Comparison of ENCODE assay signal across 9 cellular contexts in genomic region chr22:29308791-29309262, GRCh38. TPM values are rescaled to one million over a fixed set of nuclear protein-coding genes. Genes with fewer than 3 reads are reported as not detected.
DNase-seq lines count a peak whose midpoint lies in the region; ATAC-seq, FAIRE-seq and TF ChIP-seq lines count a peak whose summit lies in the region.
"Had no signal": no experiment of that assay in that cellular context is flagged by ENCODE, and none has a peak within 500 bp of the region (broad histone marks: within the 10 kb centered on the region; RNA-seq: fewer than 3 reads in every experiment).

No MANE protein-coding gene starts in this region.

- POLR2A ChIA-PET in K562 (lab: Yijun Ruan, JAX), result no interaction called here

- peak overlapping the region; percentile 78 for H3K4me3 ChIP-seq in Jurkat, Clone E6-1 (ENCODE audit: low read length)
- no peak overlapping the region for H3K4me3 ChIP-seq in K562

- no peaks in the 10 kb centered on the region for H3K9me1 ChIP-seq in K562 (ENCODE audit: control insufficient read depth, insufficient read depth, low read length)

- peaks cover 18% of the 10 kb centered on the region for H3K79me2 ChIP-seq in K562 (ENCODE audit: control insufficient read depth, insufficient read depth, low read length)

- H3K27ac Mint-ChIP-seq in mesothelial cell of epicardium, result no peak overlapping the region
- H3K27ac Mint-ChIP-seq in glutamatergic neuron (ENCODE audit: unreplicated experiment), result no peak overlapping the region

- intact Hi-C loops in K562 (cut with micrococcal nuclease), result no loop called here

- WGBS in K562 (ENCODE audit: insufficient coverage, low coverage, missing lambda C conversion rate), result 68% methylated on average over 12 of the region's 13 CpGs

- no peak overlapping the region for H3K27ac ChIP-seq in K562 (ENCODE audit: extremely low read depth, low read depth, low read length)

- H3K4me1 Mint-ChIP-seq in mesothelial cell of epicardium, result peaks cover 9% of the 10 kb centered on the region
- peaks cover 5% of the 10 kb centered on the region for H3K4me1 Mint-ChIP-seq in glutamatergic neuron (ENCODE audit: low read depth, unreplicated experiment)

- peak overlapping the region; percentile 54 for H3K4me3 Mint-ChIP-seq in mesothelial cell of epicardium
- no peak overlapping the region for H3K4me3 Mint-ChIP-seq in glutamatergic neuron (ENCODE audit: unreplicated experiment)

- no TSS peak for BruUV-seq in K562 (replicated peaks; lab: Mats Ljungman, UMichigan)

- peak overlapping the region in 1 of 2 experiments; percentile 95; a peak in 2 of 4 replicates for H3K9ac ChIP-seq in K562 (ENCODE audit: insufficient read depth in 1 of 2, low read depth in 2 of 2, low read length in 2 of 2)

- CTCF ChIA-PET in K562 (lab: Yijun Ruan, JAX; ENCODE audit: low intra/inter-chr PET ratio), result no interaction called here

- H3K27me3 ChIP-seq in K562 (ENCODE audit: control insufficient read depth in 2 of 2, insufficient read depth in 2 of 2, low read length in 2 of 2), result no peaks in the 10 kb centered on the region

- in situ Hi-C loops in K562 (cut with MboI), result no loop called here

- H3K27me3 Mint-ChIP-seq in mesothelial cell of epicardium (ENCODE audit: low read depth) (peaks cover 16% of the 10 kb centered on the region), glutamatergic neuron (ENCODE audit: unreplicated experiment) (peaks cover 8% of the 10 kb centered on the region)

- H4K20me1 ChIP-seq in K562 (replicated peaks; ENCODE audit: control insufficient read depth, insufficient read depth, low read length), result no peaks in the 10 kb centered on the region

- no peak for FAIRE-seq in K562 (lab: Jason Lieb, UNC)

- peaks cover 9% of the 10 kb centered on the region; the same call in 1 of the 3 replicates for H3K36me3 ChIP-seq in K562 (ENCODE audit: control insufficient read depth, insufficient read depth, low read length)

- peak; percentile 71 for DNase-seq in AG20443 (ENCODE audit: low spot score)
- DNase-seq in Jurkat, Clone E6-1 (ENCODE audit: low read depth, low spot score), result peak; percentile 90
- DNase-seq in K562 (ENCODE audit: extremely low read depth in 1 of 4, low spot score in 3 of 4), result no peak
- peak in 1 of 2 experiments; percentile 38 for DNase-seq in mesothelial cell of epicardium (ENCODE audit: low spot score in 2 of 2, unreplicated experiment in 2 of 2)
- no peak for DNase-seq in glutamatergic neuron
- DNase-seq in 8988T, result no peak
- no peak for DNase-seq in ureter (ENCODE audit: low spot score)
- DNase-seq: stimulated activated naive CD4-positive, alpha-beta T cell treated with Interleukin-2 at 50 U/mL for 16 hours had no signal

- TF ChIP-seq RAD21 in K562 (CRISPR knock-in tag; conservative IDR thresholded peaks at IDR 0.05 in 1 of 2, IDR thresholded peaks at IDR 0.05 in 1 of 2), result no peak

- peaks cover 14 to 91% of the 10 kb centered on the region in 2 experiments; a peak in 4 of 5 replicates for H3K4me1 ChIP-seq in K562 (replicated peaks in 1 of 2; ENCODE audit: control insufficient read depth in 2 of 2, insufficient read depth in 2 of 2, low read length in 2 of 2)

- peak overlapping the region; percentile 12 for H3K4me2 ChIP-seq in K562 (ENCODE audit: insufficient read depth, low read length)

- H2AFZ ChIP-seq in K562 (ENCODE audit: low read depth, low read length), result no peak overlapping the region

- H3K36me3 Mint-ChIP-seq in mesothelial cell of epicardium, result peaks cover 3% of the 10 kb centered on the region
- no peaks in the 10 kb centered on the region for H3K36me3 Mint-ChIP-seq in glutamatergic neuron (ENCODE audit: unreplicated experiment)

- no peaks in the 10 kb centered on the region for H3K9me3 ChIP-seq in K562 (replicated peaks; ENCODE audit: control insufficient read depth, insufficient read depth, low read depth, low read length)

- H3K9me3 Mint-ChIP-seq in mesothelial cell of epicardium (no peaks in the 10 kb centered on the region), glutamatergic neuron (ENCODE audit: unreplicated experiment) (peaks cover 7% of the 10 kb centered on the region)

- no peak for TF ChIP-seq CTCF in K562 (IDR thresholded peaks at IDR 0.05 in 2 of 3, conservative IDR thresholded peaks at IDR 0.05 in 1 of 3; ENCODE audit: insufficient read depth in 2 of 3, low read depth in 1 of 3, low read length in 3 of 3)
- TF ChIP-seq CTCF in mesothelial cell of epicardium (IDR thresholded peaks at IDR 0.05; ENCODE audit: unreplicated experiment), result no peak
- no peak for TF ChIP-seq CTCF in glutamatergic neuron (IDR thresholded peaks at IDR 0.05; ENCODE audit: partially characterized antibody, unreplicated experiment)

- no peak for ATAC-seq in K562
- ATAC-seq in GM18868 (IDR thresholded peaks at IDR 0.05; ENCODE audit: unreplicated experiment), result no peak

- TF ChIP-seq POLR2A in K562 (conservative IDR thresholded peaks at IDR 0.05), result no peak

- TF ChIP-seq EP300 in K562 (IDR thresholded peaks at IDR 0.05; ENCODE audit: low read length), result no peak

RNA-seq across cellular contexts. Expression of gene GAS2L1, which starts 2.4 kb away (rescaled TPM):
- polyA plus RNA-seq in Jurkat, Clone E6-1 (2012; ENCODE audit: insufficient read depth, insufficient read length), result 45.0 TPM
- 22.3 and 60.1 TPM in 2 replicates for total RNA-seq in K562 (2011; cell fraction: chromatin; rRNA removed; ENCODE audit: low replicate concordance)
- 28.4 and 30.7 TPM in 2 replicates for total RNA-seq in K562 (2011; cell fraction: nucleolus; rRNA removed)
- total RNA-seq in K562 (2011; cell fraction: nucleoplasm; rRNA removed), result 27.4 and 41.5 TPM in 2 replicates
- total RNA-seq in K562 (2014; rRNA removed) (7.0 and 9.5 TPM in 2 replicates), K562 (2014; rRNA removed; fragmentation: Illumina TruSeq; extraction: Trizol) (1.3 and 1.5 TPM in 2 replicates), K562 (2015; rRNA removed; fragmentation: Illumina TruSeq; extraction: Trizol) (4.8 and 5.4 TPM in 2 replicates), K562 (2021) (19.7 and 21.4 TPM in 2 replicates), mesothelial cell of epicardium (13.4 to 14.6 TPM (median 13.6 TPM) in 3 replicates), glutamatergic neuron (ENCODE audit: unreplicated experiment) (10.3 TPM), ureter (15.6 TPM)
- polyA plus RNA-seq in K562 (2011; rRNA removed) (3.2 and 5.1 TPM in 2 replicates), K562 (2014; fragmentation: Illumina TruSeq; extraction: Trizol) (2.4 and 6.6 TPM in 2 replicates), K562 (2014; fragmentation: Nextera tagmentation; extraction: Ambion mirVana) (under 1 TPM; 0.56 to 0.94 TPM), K562 (2014; rRNA removed) (14.3 and 17.2 TPM in 2 replicates)
- polyA plus RNA-seq in K562 (2011; cell fraction: cytosol; rRNA removed), result 4.3 and 19.2 TPM in 2 replicates
- polyA plus RNA-seq in K562 (2011; cell fraction: nucleus; rRNA removed), result 22.5 and 43.5 TPM in 2 replicates
- 8.3 and 13.9 TPM in 2 replicates for polyA plus RNA-seq in K562 (2012)
- polyA minus RNA-seq in K562 (2011; rRNA and poly(A)+ RNA removed), result 0.66 and 3.1 TPM in 2 replicates
- polyA minus RNA-seq in K562 (2011; cell fraction: cytosol; rRNA and poly(A)+ RNA removed), result 6.4 and 6.5 TPM in 2 replicates
- polyA minus RNA-seq in K562 (2011; cell fraction: nucleus; rRNA and poly(A)+ RNA removed), result 9.4 and 9.8 TPM in 2 replicates

RNA-seq across cellular contexts. Expression of gene RASL10A, which starts 6.7 kb away (rescaled TPM):
- polyA plus RNA-seq in Jurkat, Clone E6-1 (2012; ENCODE audit: insufficient read depth, insufficient read length), result 4.3 TPM
- total RNA-seq in K562 (2011; cell fraction: chromatin; rRNA removed; ENCODE audit: low replicate concordance), result 1.7 TPM in 1 of 2 replicates, not detected in the other
- total RNA-seq in K562 (2011; cell fraction: nucleolus; rRNA removed), result 1.3 and 1.6 TPM in 2 replicates
- total RNA-seq in K562 (2011; cell fraction: nucleoplasm; rRNA removed), result 0.95 and 1.1 TPM in 2 replicates
- total RNA-seq in K562 (2014; rRNA removed), result 0.53 and 0.95 TPM in 2 replicates
- total RNA-seq in K562 (2014; rRNA removed; fragmentation: Illumina TruSeq; extraction: Trizol), result 0.25 TPM in 1 of 2 replicates, not detected in the other
- not detected in 2 replicates for total RNA-seq in K562 (2015; rRNA removed; fragmentation: Illumina TruSeq; extraction: Trizol)
- total RNA-seq in K562 (2021), result 0.49 and 0.60 TPM in 2 replicates
- 0.37 and 0.40 TPM in 2 replicates for polyA plus RNA-seq in K562 (2011; rRNA removed)
- 0.10 and 2.2 TPM in 2 replicates for polyA plus RNA-seq in K562 (2011; cell fraction: cytosol; rRNA removed)
- 0.86 and 3.9 TPM in 2 replicates for polyA plus RNA-seq in K562 (2011; cell fraction: nucleus; rRNA removed)
- 0.29 and 0.35 TPM in 2 replicates for polyA plus RNA-seq in K562 (2012)
- polyA plus RNA-seq in K562 (2014; fragmentation: Illumina TruSeq; extraction: Trizol), result not detected in 2 replicates
- polyA plus RNA-seq in K562 (2014; fragmentation: Nextera tagmentation; extraction: Ambion mirVana), result under 1 TPM in 1 of 2 experiments, not detected in 1; 0.17 TPM
- 0.54 and 1.2 TPM in 2 replicates for polyA plus RNA-seq in K562 (2014; rRNA removed)
- polyA minus RNA-seq in K562 (2011; rRNA and poly(A)+ RNA removed), result not detected in 2 replicates
- not detected in 2 replicates for polyA minus RNA-seq in K562 (2011; cell fraction: cytosol; rRNA and poly(A)+ RNA removed)
- 0.67 TPM in 1 of 2 replicates, not detected in the other for polyA minus RNA-seq in K562 (2011; cell fraction: nucleus; rRNA and poly(A)+ RNA removed)
- 2.5 to 3.8 TPM (median 3.1 TPM) in 3 replicates for total RNA-seq in mesothelial cell of epicardium
- 1.3 TPM for total RNA-seq in glutamatergic neuron (ENCODE audit: unreplicated experiment)
- total RNA-seq in ureter, result 5.3 TPM

RNA-seq across cellular contexts. Expression of gene EWSR1, which starts 40.8 kb away (rescaled TPM):
- 477 TPM for polyA plus RNA-seq in Jurkat, Clone E6-1 (2012; ENCODE audit: insufficient read depth, insufficient read length)
- 290 and 407 TPM in 2 replicates for total RNA-seq in K562 (2011; cell fraction: chromatin; rRNA removed; ENCODE audit: low replicate concordance)
- 162 and 182 TPM in 2 replicates for total RNA-seq in K562 (2011; cell fraction: nucleolus; rRNA removed)
- total RNA-seq in K562 (2011; cell fraction: nucleoplasm; rRNA removed), result 269 and 319 TPM in 2 replicates
- total RNA-seq in K562 (2014; rRNA removed) (283 and 302 TPM in 2 replicates), K562 (2014; rRNA removed; fragmentation: Illumina TruSeq; extraction: Trizol) (131 and 132 TPM in 2 replicates), K562 (2015; rRNA removed; fragmentation: Illumina TruSeq; extraction: Trizol) (172 and 181 TPM in 2 replicates), K562 (2021) (233 and 254 TPM in 2 replicates), mesothelial cell of epicardium (364 to 381 TPM (median 379 TPM) in 3 replicates), glutamatergic neuron (ENCODE audit: unreplicated experiment) (355 TPM), ureter (284 TPM)
- polyA plus RNA-seq in K562 (2011; rRNA removed) (239 and 279 TPM in 2 replicates), K562 (2014; fragmentation: Illumina TruSeq; extraction: Trizol) (375 and 450 TPM in 2 replicates), K562 (2014; fragmentation: Nextera tagmentation; extraction: Ambion mirVana) (100 to 1,000 TPM in 1 of 2 experiments, 10 to 100 TPM in 1; 83.3 to 101 TPM), K562 (2014; rRNA removed) (245 and 263 TPM in 2 replicates)
- polyA plus RNA-seq in K562 (2011; cell fraction: cytosol; rRNA removed), result 452 and 650 TPM in 2 replicates
- polyA plus RNA-seq in K562 (2011; cell fraction: nucleus; rRNA removed), result 519 and 665 TPM in 2 replicates
- polyA plus RNA-seq in K562 (2012), result 205 and 340 TPM in 2 replicates
- 228 and 290 TPM in 2 replicates for polyA minus RNA-seq in K562 (2011; rRNA and poly(A)+ RNA removed)
- 181 and 192 TPM in 2 replicates for polyA minus RNA-seq in K562 (2011; cell fraction: cytosol; rRNA and poly(A)+ RNA removed)
- 106 and 173 TPM in 2 replicates for polyA minus RNA-seq in K562 (2011; cell fraction: nucleus; rRNA and poly(A)+ RNA removed)

RNA-seq across cellular contexts. Expression of gene RHBDD3, which starts 41.0 kb away (rescaled TPM):
- polyA plus RNA-seq in Jurkat, Clone E6-1 (2012; ENCODE audit: insufficient read depth, insufficient read length), result 35.8 TPM
- 10.9 and 42.9 TPM in 2 replicates for total RNA-seq in K562 (2011; cell fraction: chromatin; rRNA removed; ENCODE audit: low replicate concordance)
- total RNA-seq in K562 (2011; cell fraction: nucleolus; rRNA removed), result 47.1 and 51.4 TPM in 2 replicates
- 27.9 and 28.5 TPM in 2 replicates for total RNA-seq in K562 (2011; cell fraction: nucleoplasm; rRNA removed)
- 30.9 and 37.1 TPM in 2 replicates for total RNA-seq in K562 (2014; rRNA removed)
- total RNA-seq in K562 (2014; rRNA removed; fragmentation: Illumina TruSeq; extraction: Trizol), result 7.3 and 8.5 TPM in 2 replicates
- total RNA-seq in K562 (2015; rRNA removed; fragmentation: Illumina TruSeq; extraction: Trizol), result 18.0 and 20.8 TPM in 2 replicates
- 29.9 and 30.3 TPM in 2 replicates for total RNA-seq in K562 (2021)
- 14.0 and 17.4 TPM in 2 replicates for polyA plus RNA-seq in K562 (2011; rRNA removed)
- polyA plus RNA-seq in K562 (2011; cell fraction: cytosol; rRNA removed), result 21.8 and 63.3 TPM in 2 replicates
- polyA plus RNA-seq in K562 (2011; cell fraction: nucleus; rRNA removed), result 18.2 and 35.0 TPM in 2 replicates
- polyA plus RNA-seq in K562 (2012), result 22.9 and 35.2 TPM in 2 replicates
- 10.2 and 20.1 TPM in 2 replicates for polyA plus RNA-seq in K562 (2014; fragmentation: Illumina TruSeq; extraction: Trizol)
- 1 to 10 TPM in 1 of 2 experiments, under 1 TPM in 1; 0.32 to 1.2 TPM for polyA plus RNA-seq in K562 (2014; fragmentation: Nextera tagmentation; extraction: Ambion mirVana)
- 35.6 and 39.3 TPM in 2 replicates for polyA plus RNA-seq in K562 (2014; rRNA removed)
- polyA minus RNA-seq in K562 (2011; rRNA and poly(A)+ RNA removed), result 2.8 and 5.3 TPM in 2 replicates
- 9.1 and 13.8 TPM in 2 replicates for polyA minus RNA-seq in K562 (2011; cell fraction: cytosol; rRNA and poly(A)+ RNA removed)
- 10.9 and 11.4 TPM in 2 replicates for polyA minus RNA-seq in K562 (2011; cell fraction: nucleus; rRNA and poly(A)+ RNA removed)
- 55.9 to 59.6 TPM (median 58.0 TPM) in 3 replicates for total RNA-seq in mesothelial cell of epicardium
- 50.4 TPM for total RNA-seq in glutamatergic neuron (ENCODE audit: unreplicated experiment)
- total RNA-seq in ureter, result 24.4 TPM

Comparison
In these comparisons a context has a peak if more than half of its experiments do, and no peak if none do; other contexts are left out.
1. DNase-seq: peak in AG20443 (single experiment) and Jurkat, Clone E6-1 (single experiment); none in K562 (0 of 4), glutamatergic neuron (single experiment), 8988T (single experiment) and ureter (single experiment).